Comparison of ENCODE assay signal across 30 cellular contexts in genomic region chr19:11205939-11206570, GRCh38. TPM values are rescaled to one million over a fixed set of nuclear protein-coding genes. Genes with fewer than 3 reads are reported as not detected.
DNase-seq lines count a peak whose midpoint lies in the region; FAIRE-seq and TF ChIP-seq lines count a peak whose summit lies in the region.
"Had no signal": no experiment of that assay in that cellular context is flagged by ENCODE, and none has a peak within 500 bp of the region (broad histone marks: within the 10 kb centered on the region; RNA-seq: fewer than 3 reads in every experiment).

No MANE protein-coding gene starts in this region.

- no peaks in the 10 kb centered on the region for H3K9me3 ChIP-seq in esophagus squamous epithelium
- H3K9me3 ChIP-seq: MG63, SJSA1, tibial nerve had no signal

- no peak for TF ChIP-seq CTCF in GM10248 (IDR thresholded peaks at IDR 0.05; ENCODE audit: control extremely low read depth, extremely low read depth, low read depth, missing control alignments)
- no peak for TF ChIP-seq CTCF in osteocyte (IDR thresholded peaks at IDR 0.05)
- no peak for TF ChIP-seq CTCF in CD14-positive monocyte (IDR thresholded peaks at IDR 0.05)
- TF ChIP-seq CTCF in esophagus squamous epithelium (IDR thresholded peaks at IDR 0.05): no peak

- FAIRE-seq in GM18507 (lab: Jason Lieb, UNC): peak; percentile 81

- peak overlapping the region in 2 of 4 donors; percentile 9 to 88 for H3K27ac ChIP-seq in esophagus squamous epithelium
- H3K27ac ChIP-seq: SJSA1 had no signal

- DNase-seq in GM10248 (ENCODE audit: extremely low spot score) (peak; percentile 82), GM18507 (ENCODE audit: extremely low spot score, insufficient read length, low read depth) (no peak), RPMI8226 (peak; percentile 90), osteocyte (ENCODE audit: extremely low spot score, unreplicated experiment) (no peak), CD14-positive monocyte (ENCODE audit: low spot score) (no peak), OCI-M2 (lab: John Stamatoyannopoulos, UW; ENCODE audit: unreplicated experiment) (no peak), esophagus squamous epithelium (lab: John Stamatoyannopoulos, UW) (no peak), HT-29 (ENCODE audit: low spot score) (no peak)
- DNase-seq: activated CD4-positive, alpha-beta T cell treated with anti-CD3 and anti-CD28 coated beads for 1 hour; activated CD8-positive, alpha-beta T cell treated with anti-CD3 and anti-CD28 coated beads, Interleukin-2, amount 10 ng/mL, durations not matched to agents 7 days and 5 days; activated gamma-delta T cell; activated naive CD8-positive, alpha-beta T cell treated with anti-CD3 and anti-CD28 coated beads, Interleukin-2, amount 50 U/mL, for 24 hours; activated T-cell treated with anti-CD3 and anti-CD28 coated beads for 4 hours; cerebellar nuclear complex; EL; HCEC 1CT; head of caudate nucleus; mesendoderm; MG63; naive thymus-derived CD4-positive, alpha-beta T cell; NCI-H1417; NCI-H2107; NCI-H446 treated with DMSO at 0.1 percent for 48 hours; occipital lobe; retina; stimulated activated CD4-positive, alpha-beta T cell treated with anti-CD3 and anti-CD28 coated beads, Interleukin-2, amount 100 ng/mL, for 48 hours; stimulated activated naive CD4-positive, alpha-beta T cell had no signal

- peaks cover 0 to 60% (median 0%) of the 10 kb centered on the region in 3 donors for H3K36me3 ChIP-seq in esophagus squamous epithelium
- H3K36me3 ChIP-seq: MG63 had no signal

- intact Hi-C loops in CD14-positive monocyte (cut with micrococcal nuclease) (loop anchor here in 1 of 2 donors (5.0 kb wide), 1 partner anchor 169 kb away; no protein-coding TSS in a partner anchor), esophagus squamous epithelium (cut with DNase I) (loop anchor here (10.0 kb wide), 1 partner anchor 171 kb away; no protein-coding TSS in a partner anchor)

- WGBS in esophagus squamous epithelium, 2 donors: 71% methylated on average over 6 to 8 of the region's 9 CpGs

- no peak overlapping the region for H3K4me3 ChIP-seq in esophagus squamous epithelium
- H3K4me3 ChIP-seq: MG63, SJSA1, tibial nerve had no signal

- H3K27me3 Mint-ChIP-seq in osteocyte (ENCODE audit: unreplicated experiment) (no peaks in the 10 kb centered on the region), CD14-positive monocyte (ENCODE audit: low read depth in 3 of 3) (peaks cover 8 to 25% (median 11%) of the 10 kb centered on the region in 3 donors)

- no peak for TF ChIP-seq POLR2A in esophagus squamous epithelium (IDR thresholded peaks at IDR 0.05)

- H3K4me1 ChIP-seq in esophagus squamous epithelium: peaks cover 0 to 31% (median 12%) of the 10 kb centered on the region in 3 donors

- H3K36me3 Mint-ChIP-seq in osteocyte (ENCODE audit: unreplicated experiment) (peaks cover 12% of the 10 kb centered on the region), CD14-positive monocyte (no peaks in the 10 kb centered on the region)
- H3K36me3 Mint-ChIP-seq: naive thymus-derived CD4-positive, alpha-beta T cell had no signal

- POLR2A ChIA-PET in GM10248 (lab: Yijun Ruan, JAX): no interaction called here

- H3K9me3 Mint-ChIP-seq in osteocyte (ENCODE audit: unreplicated experiment) (no peaks in the 10 kb centered on the region), CD14-positive monocyte (peaks cover 0 to 9% (median 3%) of the 10 kb centered on the region in 7 donors)

- no peaks in the 10 kb centered on the region for H3K27me3 ChIP-seq in esophagus squamous epithelium
- H3K27me3 ChIP-seq: MG63, SJSA1, tibial nerve had no signal

- H3K4me3 Mint-ChIP-seq in osteocyte (ENCODE audit: unreplicated experiment): no peak overlapping the region
- H3K4me3 Mint-ChIP-seq in CD14-positive monocyte: peak overlapping the region in 1 of 2 donors; percentile 2
- H3K4me3 Mint-ChIP-seq: activated CD8-positive, alpha-beta T cell treated with anti-CD3 and anti-CD28 coated beads, Interleukin-2, amount 10 ng/mL, durations not matched to agents 7 days and 5 days; activated naive CD8-positive, alpha-beta T cell treated with anti-CD3 and anti-CD28 coated beads, Interleukin-2, amount 50 U/mL, for 24 hours; naive thymus-derived CD4-positive, alpha-beta T cell had no signal

- CTCF ChIA-PET in GM10248 (lab: Yijun Ruan, JAX): interaction anchor here (1.0 to 3.6 kb wide), 6 partner anchors 14 to 276 kb away, joined by 3 to 20 read pairs (median 6); no protein-coding TSS in a partner anchor

- H3K27ac Mint-ChIP-seq in osteocyte (ENCODE audit: unreplicated experiment) (peak overlapping the region; percentile 73), CD14-positive monocyte (no peak overlapping the region)
- H3K27ac Mint-ChIP-seq: activated CD8-positive, alpha-beta T cell treated with anti-CD3 and anti-CD28 coated beads, Interleukin-2, amount 10 ng/mL, durations not matched to agents 7 days and 5 days; activated naive CD8-positive, alpha-beta T cell treated with anti-CD3 and anti-CD28 coated beads, Interleukin-2, amount 50 U/mL, for 24 hours had no signal

- H3K4me1 Mint-ChIP-seq in osteocyte (ENCODE audit: unreplicated experiment): peaks cover 37% of the 10 kb centered on the region
- H3K4me1 Mint-ChIP-seq in CD14-positive monocyte: peaks cover 11% of the 10 kb centered on the region
- H3K4me1 Mint-ChIP-seq: activated naive CD8-positive, alpha-beta T cell treated with anti-CD3 and anti-CD28 coated beads, Interleukin-2, amount 50 U/mL, for 24 hours had no signal

RNA-seq across cellular contexts. Expression of gene KANK2, which starts 8.7 kb away (rescaled TPM):
- total RNA-seq in osteocyte (386 and 387 TPM in 2 replicates), esophagus squamous epithelium (100 to 1,000 TPM in 1 of 4 donors, 10 to 100 TPM in 3; 29.3 to 287 (median 57.1) TPM)
- polyA plus RNA-seq in CD14-positive monocyte: under 1 TPM; 0.40 to 0.64 TPM
- 30.8 and 35.8 TPM in 2 replicates for total RNA-seq in HT-29 (2014; rRNA removed; shearing (Covaris generic))
- polyA plus RNA-seq: naive thymus-derived CD4-positive, alpha-beta T cell had no signal

RNA-seq across cellular contexts. Expression of gene ANGPTL8, which starts 33.4 kb away (rescaled TPM):
- total RNA-seq in osteocyte: not detected in 2 replicates
- not detected for polyA plus RNA-seq in CD14-positive monocyte
- total RNA-seq in esophagus squamous epithelium: not detected
- not detected in 2 replicates for total RNA-seq in HT-29 (2014; rRNA removed; shearing (Covaris generic))
- total RNA-seq: activated CD8-positive, alpha-beta T cell treated with anti-CD3 and anti-CD28 coated beads, Interleukin-2, amount 10 ng/mL, durations not matched to agents 7 days and 5 days; naive thymus-derived CD4-positive, alpha-beta T cell; occipital lobe; T-helper 1 cell treated with Interleukin-12 subunit alpha and Interleukin-12 subunit beta and Interleukin-4 antibody, amounts not matched to agents 30 ng/mL and 1 ng/mL, for 36 hours had no signal
- polyA plus RNA-seq: naive thymus-derived CD4-positive, alpha-beta T cell had no signal

RNA-seq across cellular contexts. Expression of gene SPC24, which starts 50.5 kb away (rescaled TPM):
- 11.9 and 13.5 TPM in 2 replicates for total RNA-seq in osteocyte
- under 1 TPM in 1 of 2 donors, not detected in 1; 0.27 TPM for polyA plus RNA-seq in CD14-positive monocyte
- total RNA-seq in esophagus squamous epithelium: 10 to 100 TPM in 1 of 4 donors, 1 to 10 TPM in 3; 2.9 to 10.9 (median 6.3) TPM
- total RNA-seq in HT-29 (2014; rRNA removed; shearing (Covaris generic)): 98.0 and 106 TPM in 2 replicates

RNA-seq across cellular contexts. Expression of gene DOCK6, which starts 56.3 kb away (rescaled TPM):
- total RNA-seq in osteocyte (81.7 and 86.9 TPM in 2 replicates), esophagus squamous epithelium (10 to 100 TPM; 19.7 to 94.0 (median 33.3) TPM)
- under 1 TPM; 0.03 to 0.18 TPM for polyA plus RNA-seq in CD14-positive monocyte
- 12.7 and 19.4 TPM in 2 replicates for total RNA-seq in HT-29 (2014; rRNA removed; shearing (Covaris generic))
- polyA plus RNA-seq: naive thymus-derived CD4-positive, alpha-beta T cell had no signal

Comparison
In these comparisons a context has a peak if more than half of its experiments do, and no peak if none do; other contexts are left out.
1. DNase-seq: peak in GM10248 (single experiment) and RPMI8226 (single experiment); none in GM18507 (single experiment), osteocyte (single experiment), CD14-positive monocyte (single experiment), OCI-M2 (single experiment), esophagus squamous epithelium (single experiment) and HT-29 (single experiment).